In genomic region chr4:133597252-133597651, GRCh38 we compare ENCODE assay signal across 19 cellular contexts.
DNase-seq lines count a peak whose midpoint lies in the region; ATAC-seq and TF ChIP-seq lines count a peak whose summit lies in the region.
"Had no signal": no experiment of that assay in that cellular context is flagged by ENCODE, and none has a peak within 500 bp of the region (broad histone marks: within the 10 kb centered on the region; RNA-seq: fewer than 3 reads in every experiment).

No MANE protein-coding gene starts in this region.

- H3K4me3 Mint-ChIP-seq in HFFc6 = peak overlapping the region; percentile 25; the same call in 1 of the 2 replicates
- no peak overlapping the region for H3K4me3 Mint-ChIP-seq in CD8-positive, alpha-beta T cell
- H3K4me3 Mint-ChIP-seq: CD4-positive, alpha-beta T cell had no signal

- H3K9me3 Mint-ChIP-seq in HFFc6 = no peaks in the 10 kb centered on the region; the same call in 1 of the 2 replicates
- peaks cover 5% of the 10 kb centered on the region for H3K9me3 Mint-ChIP-seq in CD8-positive, alpha-beta T cell
- H3K9me3 Mint-ChIP-seq: CD4-positive, alpha-beta T cell had no signal

- H3K27me3 Mint-ChIP-seq in HFFc6 (ENCODE audit: insufficient read depth) = no peaks in the 10 kb centered on the region
- H3K27me3 Mint-ChIP-seq in CD8-positive, alpha-beta T cell (ENCODE audit: low read depth) = no peaks in the 10 kb centered on the region
- H3K27me3 Mint-ChIP-seq: CD4-positive, alpha-beta T cell had no signal

- CTCF ChIA-PET in CD8-positive, alpha-beta T cell (lab: Charles Lee) = no interaction called here

- H3K27ac ChIP-seq in CD8-positive, alpha-beta T cell (ENCODE audit: low read depth, low read length) = no peak overlapping the region
- H3K27ac ChIP-seq: C4-2B, GM23248, KMS-11 had no signal

- H3K36me3 ChIP-seq in CD8-positive, alpha-beta T cell (ENCODE audit: insufficient read depth, low read length) = no peaks in the 10 kb centered on the region

- no peak overlapping the region for H3K27ac Mint-ChIP-seq in HFFc6
- H3K27ac Mint-ChIP-seq in CD8-positive, alpha-beta T cell = no peak overlapping the region
- H3K27ac Mint-ChIP-seq: CD4-positive, alpha-beta T cell had no signal

- DNase-seq in HFFc6 (no peak), OCI-M1 (lab: John Stamatoyannopoulos, UW) (peak; percentile 66), epithelial cell of esophagus (ENCODE audit: low read depth) (peak; percentile 28), iris pigment epithelial cell (ENCODE audit: low read depth) (peak; percentile 15), amygdala (lab: John Stamatoyannopoulos, UW) (no peak)
- no peak for DNase-seq in CD8-positive, alpha-beta T cell
- DNase-seq: AML-193; Calu3; CD4-positive, alpha-beta T cell; DMS 273 treated with DMSO at 0.1 percent for 48 hours; DMS53; DND-41; EL; GM23248; HCEC 1CT had no signal

- H3K4me1 ChIP-seq in CD8-positive, alpha-beta T cell (ENCODE audit: insufficient read depth, low read length) = no peaks in the 10 kb centered on the region

- no peaks in the 10 kb centered on the region for H3K27me3 ChIP-seq in CD8-positive, alpha-beta T cell (ENCODE audit: insufficient read depth, low read length)

- H3K4me1 Mint-ChIP-seq in HFFc6 (ENCODE audit: low read depth) = peaks cover 26% of the 10 kb centered on the region
- H3K4me1 Mint-ChIP-seq in CD8-positive, alpha-beta T cell (ENCODE audit: low read depth) = no peaks in the 10 kb centered on the region

- no peak for ATAC-seq in CD8-positive, alpha-beta T cell
- ATAC-seq in GM21515 (IDR thresholded peaks at IDR 0.05; ENCODE audit: unreplicated experiment) = no peak
- ATAC-seq: GM12878 had no signal

- no peaks in the 10 kb centered on the region for H3K9me3 ChIP-seq in CD8-positive, alpha-beta T cell (ENCODE audit: low read length)

- POLR2A ChIA-PET in CD8-positive, alpha-beta T cell (lab: Charles Lee) = no interaction called here

- H3K4me3 ChIP-seq in epithelial cell of esophagus (ENCODE audit: low read length) = no peak overlapping the region
- H3K4me3 ChIP-seq in CD8-positive, alpha-beta T cell (ENCODE audit: low read depth, low read length) = no peak overlapping the region
- H3K4me3 ChIP-seq: GM12878, GM23248 had no signal

- TF ChIP-seq CTCF in HFFc6 (IDR thresholded peaks at IDR 0.05) (no peak), epithelial cell of esophagus (IDR thresholded peaks at IDR 0.05; ENCODE audit: insufficient read depth, low read depth, low read length, missing control alignments) (no peak)
- no peak for TF ChIP-seq CTCF in CD8-positive, alpha-beta T cell (IDR thresholded peaks at IDR 0.05)

- no peaks in the 10 kb centered on the region for H3K36me3 Mint-ChIP-seq in HFFc6 (ENCODE audit: low read depth)
- H3K36me3 Mint-ChIP-seq in CD8-positive, alpha-beta T cell = no peaks in the 10 kb centered on the region

- intact Hi-C loops in CD8-positive, alpha-beta T cell (cut with DNase I, micrococcal nuclease) = no loop called here

Comparison
In these comparisons a context has a peak if more than half of its experiments do, and no peak if none do; other contexts are left out.
1. DNase-seq: peak in OCI-M1 (single experiment), epithelial cell of esophagus (single experiment) and iris pigment epithelial cell (single experiment); none in HFFc6 (single experiment), amygdala (0 of 56) and CD8-positive, alpha-beta T cell (0 of 7).